ENCODE assay signal across 8 cellular contexts in genomic region chr16:85010931-85011845, GRCh38. TPM values are rescaled to one million over a fixed set of nuclear protein-coding genes. Genes with fewer than 3 reads are reported as not detected.
DNase-seq lines count a peak whose midpoint lies in the region; ATAC-seq and TF ChIP-seq lines count a peak whose summit lies in the region.

Gene ZDHHC7, minus strand, starts transcription at chr16:85011535. Its CDS starts 20,917 bp downstream, at chr16:84990618.

- 0 out of 2 replicates have a peak, but pooled peaks cover 6% of the 10 kb centered on the region for H3K36me3 ChIP-seq in OCI-LY7 (ENCODE audit: insufficient read depth, low read length)

- peak; percentile 38; the same call in 1 of the 2 replicates for TF ChIP-seq CTCF in OCI-LY7 (conservative IDR thresholded peaks at IDR 0.05; ENCODE audit: low read length)
- no peak for TF ChIP-seq CTCF in epithelial cell of esophagus (IDR thresholded peaks at IDR 0.05; ENCODE audit: insufficient read depth, low read depth, low read length, missing control alignments)

- peak within 1 kb of the TSS; percentile 72 for H3K27ac ChIP-seq in OCI-LY7 (ENCODE audit: low read depth, low read length, poor library complexity, severe bottlenecking)

- BruUV-seq in OCI-LY7 (replicated peaks; lab: Mats Ljungman, UMichigan), result no TSS peak

- POLR2A ChIA-PET in OCI-LY7 (lab: Charles Lee), result interaction anchor here (0.5 to 3.8 kb wide), 13 partner anchors 9 to 392 kb away, joined by 3 to 25 read pairs (median 3); partner anchors contain the start of gene KIAA0513

- H3K4me2 ChIP-seq in OCI-LY7 (ENCODE audit: low read length), result peak within 1 kb of the TSS; percentile 89

- H3K79me2 ChIP-seq in OCI-LY7 (ENCODE audit: insufficient read depth, low read depth, low read length), result peaks cover 37% of the 10 kb centered on the region; the same call in 1 of the 2 replicates

- intact Hi-C loops in OCI-LY7 (cut with micrococcal nuclease; ENCODE audit: unreplicated experiment), result loop anchor here (5.0 kb wide), 1 partner anchor 76 kb away; no protein-coding TSS in a partner anchor

- DNase-seq in COR-L47 (lab: John Stamatoyannopoulos, UW) (peak; percentile 80), HS-27A (ENCODE audit: low read depth) (peak; percentile 63), OCI-LY7 (ENCODE audit: low spot score) (peak; percentile 91), activated T-cell treated with anti-CD3 and anti-CD28 coated beads for 24 hours (ENCODE audit: low read depth) (peak; percentile 83), epithelial cell of esophagus (ENCODE audit: low read depth) (peak; percentile 82), mucosa of gallbladder (ENCODE audit: low spot score) (peak; percentile 86)
- DNase-seq in stimulated activated CD8-positive, alpha-beta memory T cell treated with anti-CD3 and anti-CD28 coated beads, Interleukin-4, amount 100 ng/mL, for 4 hours (ENCODE audit: low read depth in 2 of 2, low spot score in 1 of 2), result peak; percentile 71 to 73

- H3K4me1 ChIP-seq in OCI-LY7 (ENCODE audit: insufficient read depth, low read length, poor library complexity, severe bottlenecking), result peaks cover 8% of the 10 kb centered on the region

- peaks cover 4% of the 10 kb centered on the region; the same call in 1 of the 2 replicates for H4K20me1 ChIP-seq in OCI-LY7 (ENCODE audit: insufficient read depth, low read length)

- H3K9me3 ChIP-seq in OCI-LY7 (ENCODE audit: low read length), result no peaks in the 10 kb centered on the region

- peak; percentile 90 for ATAC-seq in GM19467 (IDR thresholded peaks at IDR 0.05; ENCODE audit: unreplicated experiment)

- H3K4me3 ChIP-seq in OCI-LY7 (ENCODE audit: low read depth, low read length, poor library complexity, severe bottlenecking) (peak within 1 kb of the TSS; percentile 98), epithelial cell of esophagus (ENCODE audit: low read length) (peak within 1 kb of the TSS; percentile 91)

- peak within 1 kb of the TSS; percentile 91 for H2AFZ ChIP-seq in OCI-LY7 (ENCODE audit: low read length)

- CTCF ChIA-PET in OCI-LY7 (lab: Charles Lee; ENCODE audit: unreplicated experiment), result interaction anchor here (1.1 kb wide), 1 partner anchor 50 kb away, joined by 4 read pairs; no protein-coding TSS in a partner anchor

- H3K9me2 ChIP-seq in OCI-LY7 (ENCODE audit: insufficient read depth, low read length), result no peaks in the 10 kb centered on the region

RNA-seq across cellular contexts. Expression of gene ZDHHC7, which starts in this region (rescaled TPM):
- 17.3 and 24.3 TPM in 2 replicates for total RNA-seq in OCI-LY7 (2014; rRNA removed; shearing (Covaris generic))
- total RNA-seq in OCI-LY7 (2022) (22.5 and 24.1 TPM in 2 replicates), mucosa of gallbladder (56.4 TPM)

Comparison
In these comparisons a context has a peak if more than half of its experiments do, and no peak if none do; other contexts are left out.
1. Peak in every context shown above with its lines: DNase-seq, ATAC-seq, H3K4me3 ChIP-seq and H3K27ac ChIP-seq.